In genomic region chr13:105634059-105634458, GRCh38 we compare ENCODE assay signal across 22 cellular contexts.
DNase-seq lines count a peak whose midpoint lies in the region; ATAC-seq, FAIRE-seq and TF ChIP-seq lines count a peak whose summit lies in the region.
"Had no signal": no experiment of that assay in that cellular context is flagged by ENCODE, and none has a peak within 500 bp of the region (broad histone marks: within the 10 kb centered on the region; RNA-seq: fewer than 3 reads in every experiment).

No MANE protein-coding gene starts in this region.

- H2AFZ ChIP-seq in GM23338 = no peak overlapping the region

- TF ChIP-seq CTCF in bronchial epithelial cell (IDR thresholded peaks at IDR 0.05; ENCODE audit: insufficient read depth, low read length, severe bottlenecking) (no peak), foreskin keratinocyte (conservative IDR thresholded peaks at IDR 0.05) (no peak), GM23338 (conservative IDR thresholded peaks at IDR 0.05; ENCODE audit: low read depth in 2 of 2) (no peak)

- H3F3A ChIP-seq in GM23338 (replicated peaks; ENCODE audit: low read depth) = no peaks in the 10 kb centered on the region

- peaks cover 3% of the 10 kb centered on the region for H3K27me3 Mint-ChIP-seq in GM23338 (ENCODE audit: insufficient read depth, low read depth, poor library complexity)
- H3K27me3 Mint-ChIP-seq: CD4-positive, CD25-positive, alpha-beta regulatory T cell had no signal

- no peaks in the 10 kb centered on the region for H3K4me1 ChIP-seq in foreskin keratinocyte
- H3K4me1 ChIP-seq in GM23338 (ENCODE audit: insufficient read depth) = no peaks in the 10 kb centered on the region
- H3K4me1 ChIP-seq: BLaER1 had no signal

- no peak for FAIRE-seq in bronchial epithelial cell (lab: Jason Lieb, UNC)
- FAIRE-seq: HepG2 had no signal

- DNase-seq in Daoy (ENCODE audit: low read depth) (peak; percentile 6), M059J (ENCODE audit: low read depth) (peak; percentile 37), bronchial epithelial cell (ENCODE audit: low read depth) (peak; percentile 7), foreskin keratinocyte (peak in 1 of 2 donors; percentile 6), GM23338 (ENCODE audit: low spot score) (no peak), SKM-1 (lab: John Stamatoyannopoulos, UW; ENCODE audit: unreplicated experiment) (no peak)
- DNase-seq: CD4-positive, CD25-positive, alpha-beta regulatory T cell; DMS153; DND-41; GOT3; HCEC 1CT; Kasumi-1; MM.1S; NCI-H1694; NCI-H2029 treated with DMSO at 0.1 percent for 48 hours; NCI-H446 treated with DMSO at 0.1 percent for 48 hours; NCI-H526; SHP77 treated with DMSO at 0.1 percent for 48 hours had no signal

- no peak overlapping the region for H3K4me3 Mint-ChIP-seq in GM23338
- H3K4me3 Mint-ChIP-seq: CD4-positive, CD25-positive, alpha-beta regulatory T cell had no signal

- H3K4me2 ChIP-seq in GM23338 = no peak overlapping the region
- H3K4me2 ChIP-seq: BLaER1 had no signal

- H3K9me2 ChIP-seq in GM23338 (ENCODE audit: insufficient read depth) = 0 out of 2 replicates have a peak, but pooled peaks cover 3% of the 10 kb centered on the region

- H3K27ac Mint-ChIP-seq in GM23338 = no peak overlapping the region
- H3K27ac Mint-ChIP-seq: CD4-positive, CD25-positive, alpha-beta regulatory T cell had no signal

- H3K36me3 Mint-ChIP-seq in GM23338 (ENCODE audit: low read depth) = no peaks in the 10 kb centered on the region; the same call in 2 of the 3 replicates
- H3K36me3 Mint-ChIP-seq: CD4-positive, CD25-positive, alpha-beta regulatory T cell had no signal

- no peaks in the 10 kb centered on the region for H3K27me3 ChIP-seq in bronchial epithelial cell (ENCODE audit: control insufficient read depth, insufficient read depth, low read length)
- no peaks in the 10 kb centered on the region for H3K27me3 ChIP-seq in foreskin keratinocyte
- no peaks in the 10 kb centered on the region for H3K27me3 ChIP-seq in GM23338 (ENCODE audit: insufficient read depth)
- H3K27me3 ChIP-seq: BLaER1 had no signal

- no peak overlapping the region for H3K27ac ChIP-seq in foreskin keratinocyte
- H3K27ac ChIP-seq in GM23338 (ENCODE audit: low read depth) = no peak overlapping the region
- H3K27ac ChIP-seq: BLaER1 had no signal

- no peaks in the 10 kb centered on the region for H4K20me1 ChIP-seq in GM23338 (replicated peaks; ENCODE audit: insufficient read depth)
- H4K20me1 ChIP-seq: BLaER1 had no signal

- ATAC-seq in foreskin keratinocyte (peak; percentile 24), GM23338 (no peak), HG02973 (IDR thresholded peaks at IDR 0.05; ENCODE audit: unreplicated experiment) (no peak)
- ATAC-seq: HepG2, Panc1 had no signal

- H3K79me2 ChIP-seq in GM23338 (replicated peaks; ENCODE audit: insufficient read depth) = no peaks in the 10 kb centered on the region

- no peaks in the 10 kb centered on the region for H3K9me3 Mint-ChIP-seq in GM23338

- H3K4me3 ChIP-seq in bronchial epithelial cell (ENCODE audit: low read depth, low read length) = no peak overlapping the region
- no peak overlapping the region for H3K4me3 ChIP-seq in GM23338
- H3K4me3 ChIP-seq: BLaER1 had no signal

- H3K36me3 ChIP-seq in bronchial epithelial cell (ENCODE audit: control insufficient read depth, insufficient read depth, low read length) (no peaks in the 10 kb centered on the region), GM23338 (ENCODE audit: insufficient read depth) (no peaks in the 10 kb centered on the region)
- H3K36me3 ChIP-seq: BLaER1 had no signal

- H3K4me1 Mint-ChIP-seq in GM23338 = no peaks in the 10 kb centered on the region
- H3K4me1 Mint-ChIP-seq: CD4-positive, CD25-positive, alpha-beta regulatory T cell had no signal

TF ChIP-seq in GM23338, 12 proteins besides CTCF, POLR2A, EP300 and RAD21 (continues in another document):
- TF ChIP-seq POLR2AphosphoS5 (IDR thresholded peaks at IDR 0.05; ENCODE audit: low read depth) (no peak), CREB1 (CRISPR knock-in tag; IDR thresholded peaks at IDR 0.05; ENCODE audit: low read depth) (no peak), NANOG (IDR thresholded peaks at IDR 0.05; ENCODE audit: borderline replicate concordance) (no peak), ZNF114 (CRISPR knock-in tag; IDR thresholded peaks at IDR 0.05) (no peak)
- TF ChIP-seq, protein P1, sequence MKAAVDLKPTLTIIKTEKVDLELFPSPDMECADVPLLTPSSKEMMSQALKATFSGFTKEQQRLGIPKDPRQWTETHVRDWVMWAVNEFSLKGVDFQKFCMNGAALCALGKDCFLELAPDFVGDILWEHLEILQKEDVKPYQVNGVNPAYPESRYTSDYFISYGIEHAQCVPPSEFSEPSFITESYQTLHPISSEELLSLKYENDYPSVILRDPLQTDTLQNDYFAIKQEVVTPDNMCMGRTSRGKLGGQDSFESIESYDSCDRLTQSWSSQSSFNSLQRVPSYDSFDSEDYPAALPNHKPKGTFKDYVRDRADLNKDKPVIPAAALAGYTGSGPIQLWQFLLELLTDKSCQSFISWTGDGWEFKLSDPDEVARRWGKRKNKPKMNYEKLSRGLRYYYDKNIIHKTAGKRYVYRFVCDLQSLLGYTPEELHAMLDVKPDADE (IDR thresholded peaks at IDR 0.05) = no peak
- TF ChIP-seq, protein P2, sequence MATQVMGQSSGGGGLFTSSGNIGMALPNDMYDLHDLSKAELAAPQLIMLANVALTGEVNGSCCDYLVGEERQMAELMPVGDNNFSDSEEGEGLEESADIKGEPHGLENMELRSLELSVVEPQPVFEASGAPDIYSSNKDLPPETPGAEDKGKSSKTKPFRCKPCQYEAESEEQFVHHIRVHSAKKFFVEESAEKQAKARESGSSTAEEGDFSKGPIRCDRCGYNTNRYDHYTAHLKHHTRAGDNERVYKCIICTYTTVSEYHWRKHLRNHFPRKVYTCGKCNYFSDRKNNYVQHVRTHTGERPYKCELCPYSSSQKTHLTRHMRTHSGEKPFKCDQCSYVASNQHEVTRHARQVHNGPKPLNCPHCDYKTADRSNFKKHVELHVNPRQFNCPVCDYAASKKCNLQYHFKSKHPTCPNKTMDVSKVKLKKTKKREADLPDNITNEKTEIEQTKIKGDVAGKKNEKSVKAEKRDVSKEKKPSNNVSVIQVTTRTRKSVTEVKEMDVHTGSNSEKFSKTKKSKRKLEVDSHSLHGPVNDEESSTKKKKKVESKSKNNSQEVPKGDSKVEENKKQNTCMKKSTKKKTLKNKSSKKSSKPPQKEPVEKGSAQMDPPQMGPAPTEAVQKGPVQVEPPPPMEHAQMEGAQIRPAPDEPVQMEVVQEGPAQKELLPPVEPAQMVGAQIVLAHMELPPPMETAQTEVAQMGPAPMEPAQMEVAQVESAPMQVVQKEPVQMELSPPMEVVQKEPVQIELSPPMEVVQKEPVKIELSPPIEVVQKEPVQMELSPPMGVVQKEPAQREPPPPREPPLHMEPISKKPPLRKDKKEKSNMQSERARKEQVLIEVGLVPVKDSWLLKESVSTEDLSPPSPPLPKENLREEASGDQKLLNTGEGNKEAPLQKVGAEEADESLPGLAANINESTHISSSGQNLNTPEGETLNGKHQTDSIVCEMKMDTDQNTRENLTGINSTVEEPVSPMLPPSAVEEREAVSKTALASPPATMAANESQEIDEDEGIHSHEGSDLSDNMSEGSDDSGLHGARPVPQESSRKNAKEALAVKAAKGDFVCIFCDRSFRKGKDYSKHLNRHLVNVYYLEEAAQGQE (IDR thresholded peaks at IDR 0.05; ENCODE audit: unreplicated experiment) = no peak

Comparison
In these comparisons a context has a peak if more than half of its experiments do, and no peak if none do; other contexts are left out.
1. DNase-seq: peak in Daoy (single experiment), M059J (single experiment) and bronchial epithelial cell (single experiment); none in GM23338 (single experiment) and SKM-1 (single experiment).